In the genomic region with DNA sequence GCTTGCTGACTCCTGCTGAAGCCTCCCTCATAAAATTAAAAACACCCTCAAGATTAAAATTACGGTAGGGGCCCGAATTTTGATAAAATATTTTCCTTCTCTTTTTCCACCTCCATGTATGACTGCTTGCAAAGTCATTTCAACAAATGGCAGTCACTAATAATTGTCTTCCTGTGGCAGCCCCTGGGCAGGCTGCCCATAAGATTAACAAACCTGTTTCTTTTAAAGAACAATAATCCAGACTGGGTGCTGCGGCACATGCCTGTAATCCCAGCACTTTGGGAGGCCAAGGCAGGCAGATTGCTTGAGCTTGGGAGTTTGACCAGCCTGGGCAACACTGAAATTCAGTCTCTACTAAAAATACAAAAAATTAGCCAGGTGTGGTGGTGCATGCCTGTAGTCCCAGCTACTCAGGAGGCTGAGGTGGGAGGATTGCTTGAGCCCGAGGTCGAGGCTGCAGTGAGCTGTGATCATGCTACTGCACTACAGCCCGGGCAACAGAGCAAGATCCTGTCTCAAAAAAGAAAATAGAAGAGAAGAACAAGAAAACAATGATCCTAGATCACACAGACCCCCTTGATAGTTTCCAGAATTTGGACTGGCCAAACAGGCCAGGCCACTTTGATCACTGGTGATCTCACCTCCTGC, we compare ENCODE assay signal across 18 cellular contexts. TPM values are rescaled to one million over a fixed set of nuclear protein-coding genes. Genes with fewer than 3 reads are reported as not detected.
DNase-seq lines count a peak whose midpoint lies in the region; ATAC-seq, FAIRE-seq and TF ChIP-seq lines count a peak whose summit lies in the region.
"Had no signal": no experiment of that assay in that cellular context is flagged by ENCODE, and none has a peak within 500 bp of the region (broad histone marks: within the 10 kb centered on the region; RNA-seq: fewer than 3 reads in every experiment).

No MANE protein-coding gene starts in this region.

- no peak for TF ChIP-seq CTCF in 22Rv1 (IDR thresholded peaks at IDR 0.05)
- no peak for TF ChIP-seq CTCF in K562 (IDR thresholded peaks at IDR 0.05 in 2 of 3, conservative IDR thresholded peaks at IDR 0.05 in 1 of 3; ENCODE audit: insufficient read depth in 2 of 3, low read depth in 1 of 3, low read length in 3 of 3)
- TF ChIP-seq CTCF in MM.1S (IDR thresholded peaks at IDR 0.05; ENCODE audit: low read length), result no peak

- H3K4me1 ChIP-seq in GM23248 (ENCODE audit: insufficient read depth), result peaks cover 30% of the 10 kb centered on the region
- H3K4me1 ChIP-seq in K562 (replicated peaks in 1 of 2; ENCODE audit: control insufficient read depth in 2 of 2, insufficient read depth in 2 of 2, low read length in 2 of 2), result peaks cover 0 to 3% of the 10 kb centered on the region in 2 experiments; a peak in 2 of 5 replicates
- no peaks in the 10 kb centered on the region for H3K4me1 ChIP-seq in MM.1S (ENCODE audit: low read length)

- peak; percentile 26 for DNase-seq in GM23248
- DNase-seq in K562 (ENCODE audit: extremely low read depth in 1 of 4, low spot score in 3 of 4), result no peak
- no peak for DNase-seq in naive B cell
- DNase-seq in stimulated activated naive CD8-positive, alpha-beta T cell treated with anti-CD3 and anti-CD28 coated beads, Interleukin-15, Interleukin-2, amounts not matched to agents 100 U/mL and 50 U/mL, for 24 hours, result no peak
- no peak for DNase-seq in kidney glomerular epithelial cell (lab: John Stamatoyannopoulos, UW)
- DNase-seq in NCI-H2107 (lab: John Stamatoyannopoulos, UW), result no peak
- no peak for DNase-seq in MM.1S
- DNase-seq: activated CD4-positive, alpha-beta memory T cell treated with anti-CD3 and anti-CD28 coated beads for 36 hours; activated T-cell treated with anti-CD3 and anti-CD28 coated beads, Interleukin-2, amount 50 U/mL, for 72 hours; NCI-H187; uterus had no signal

- no peaks in the 10 kb centered on the region for H3K9me2 ChIP-seq in GM23248 (ENCODE audit: insufficient read depth)
- no peaks in the 10 kb centered on the region for H3K9me2 ChIP-seq in MM.1S (replicated peaks; ENCODE audit: insufficient read depth, low read length)

- WGBS in GM23248 (ENCODE audit: low coverage in 1 of 2, low lambda C conversion rate in 2 of 2, missing lambda C conversion rate in 2 of 2), 2 experiments, result 80 to 82% methylated on average over 6 of the region's 6 CpGs
- WGBS in K562 (ENCODE audit: insufficient coverage, low coverage, missing lambda C conversion rate), result 91% methylated on average over 6 of the region's 6 CpGs

- H3K4me1 Mint-ChIP-seq in naive B cell, result peaks cover 42 to 61% (median 58%) of the 10 kb centered on the region in 3 donors

- H3K4me3 ChIP-seq in GM23248 (no peak overlapping the region), K562 (no peak overlapping the region), MM.1S (ENCODE audit: low read length) (no peak overlapping the region)
- H3K4me3 ChIP-seq: gastroesophageal sphincter, lung, uterus had no signal

- TF ChIP-seq RAD21 in K562 (CRISPR knock-in tag; conservative IDR thresholded peaks at IDR 0.05 in 1 of 2, IDR thresholded peaks at IDR 0.05 in 1 of 2), result no peak

- H3K27me3 ChIP-seq in GM23248 (replicated peaks; ENCODE audit: insufficient read depth) (no peaks in the 10 kb centered on the region), K562 (ENCODE audit: control insufficient read depth in 2 of 2, insufficient read depth in 2 of 2, low read length in 2 of 2) (no peaks in the 10 kb centered on the region), MM.1S (replicated peaks; ENCODE audit: insufficient read depth, low read length) (no peaks in the 10 kb centered on the region)
- H3K27me3 ChIP-seq: gastroesophageal sphincter, uterus had no signal

- POLR2A ChIA-PET in K562 (lab: Yijun Ruan, JAX), result interaction anchor here (0.7 to 2.3 kb wide), 6 partner anchors 9 to 1244 kb away, joined by 3 to 9 read pairs (median 3); a partner anchor contains a TSS

- H3F3A ChIP-seq in GM23248 (ENCODE audit: insufficient read depth) (peaks cover 28% of the 10 kb centered on the region), MM.1S (ENCODE audit: insufficient read depth, low read length) (no peaks in the 10 kb centered on the region)

- peaks cover 7% of the 10 kb centered on the region; the same call in 1 of the 2 replicates for H3K36me3 ChIP-seq in GM23248 (ENCODE audit: low read depth)
- H3K36me3 ChIP-seq in K562 (ENCODE audit: control insufficient read depth, insufficient read depth, low read length), result peaks cover 27% of the 10 kb centered on the region; the same call in 2 of the 3 replicates
- H3K36me3 ChIP-seq in MM.1S (replicated peaks; ENCODE audit: insufficient read depth, low read length), result no peaks in the 10 kb centered on the region
- H3K36me3 ChIP-seq: uterus had no signal

- no peak overlapping the region for H3K4me3 Mint-ChIP-seq in naive B cell
- H3K4me3 Mint-ChIP-seq: activated CD4-positive, alpha-beta memory T cell treated with anti-CD3 and anti-CD28 coated beads for 36 hours; activated T-cell treated with anti-CD3 and anti-CD28 coated beads, Interleukin-2, amount 50 U/mL, for 72 hours had no signal

- peaks cover 29 to 34% of the 10 kb centered on the region in 2 donors for H3K36me3 Mint-ChIP-seq in naive B cell

- H2AFZ ChIP-seq in GM23248, result no peak overlapping the region
- no peak overlapping the region for H2AFZ ChIP-seq in K562 (ENCODE audit: low read depth, low read length)
- no peak overlapping the region for H2AFZ ChIP-seq in MM.1S (ENCODE audit: low read length)

- in situ Hi-C loops in GM23248 (cut with MboI) (no loop called here), K562 (cut with MboI) (no loop called here)

- no peak for TF ChIP-seq EP300 in K562 (IDR thresholded peaks at IDR 0.05; ENCODE audit: low read length)

- TF ChIP-seq POLR2A in K562 (conservative IDR thresholded peaks at IDR 0.05), result no peak

- no peak for FAIRE-seq in K562 (lab: Jason Lieb, UNC)
- FAIRE-seq: endometrium, GM19239, TTC549 had no signal

- peaks cover 0 to 1% (median 0%) of the 10 kb centered on the region in 7 donors for H3K9me3 Mint-ChIP-seq in naive B cell
- H3K9me3 Mint-ChIP-seq: activated CD4-positive, alpha-beta memory T cell treated with anti-CD3 and anti-CD28 coated beads for 36 hours; activated T-cell treated with anti-CD3 and anti-CD28 coated beads, Interleukin-2, amount 50 U/mL, for 72 hours had no signal

- H3K27ac ChIP-seq in 22Rv1 (peak overlapping the region; percentile 62), GM23248 (no peak overlapping the region), K562 (ENCODE audit: extremely low read depth, low read depth, low read length) (no peak overlapping the region), MM.1S (ENCODE audit: low read length) (no peak overlapping the region)

- no peaks in the 10 kb centered on the region for H3K9me1 ChIP-seq in K562 (ENCODE audit: control insufficient read depth, insufficient read depth, low read length)

- H4K20me1 ChIP-seq in GM23248 (ENCODE audit: insufficient read depth), result no peaks in the 10 kb centered on the region
- H4K20me1 ChIP-seq in K562 (replicated peaks; ENCODE audit: control insufficient read depth, insufficient read depth, low read length), result no peaks in the 10 kb centered on the region
- no peaks in the 10 kb centered on the region for H4K20me1 ChIP-seq in MM.1S (ENCODE audit: insufficient read depth, low read length)

- no peaks in the 10 kb centered on the region for H3K27me3 Mint-ChIP-seq in naive B cell
- H3K27me3 Mint-ChIP-seq: activated CD4-positive, alpha-beta memory T cell treated with anti-CD3 and anti-CD28 coated beads for 36 hours had no signal

- peak overlapping the region in 4 of 6 donors; percentile 69 to 87 (median 78) for H3K27ac Mint-ChIP-seq in naive B cell
- H3K27ac Mint-ChIP-seq: activated CD4-positive, alpha-beta memory T cell treated with anti-CD3 and anti-CD28 coated beads for 36 hours; activated T-cell treated with anti-CD3 and anti-CD28 coated beads, Interleukin-2, amount 50 U/mL, for 72 hours had no signal

- no peak overlapping the region for H3K9ac ChIP-seq in GM23248
- no peak overlapping the region for H3K9ac ChIP-seq in K562 (ENCODE audit: insufficient read depth in 1 of 2, low read depth in 2 of 2, low read length in 2 of 2)
- H3K9ac ChIP-seq in MM.1S (ENCODE audit: low read length), result no peak overlapping the region

- peaks cover 95% of the 10 kb centered on the region for H3K79me2 ChIP-seq in GM23248 (ENCODE audit: insufficient read depth)
- peaks cover 75% of the 10 kb centered on the region for H3K79me2 ChIP-seq in K562 (ENCODE audit: control insufficient read depth, insufficient read depth, low read length)
- no peaks in the 10 kb centered on the region for H3K79me2 ChIP-seq in MM.1S (ENCODE audit: low read length)

- ATAC-seq in K562 (peak; percentile 11), naive B cell (ENCODE audit: low read depth in 2 of 2) (no peak)
- no peak for ATAC-seq in stimulated activated naive CD8-positive, alpha-beta T cell treated with anti-CD3 and anti-CD28 coated beads, Interleukin-15, Interleukin-2, amounts not matched to agents 100 U/mL and 50 U/mL, for 24 hours
- ATAC-seq: activated T-cell treated with anti-CD3 and anti-CD28 coated beads, Interleukin-2, amount 50 U/mL, for 72 hours; gastroesophageal sphincter; sciatic nerve had no signal

- CTCF ChIA-PET in K562 (lab: Yijun Ruan, JAX; ENCODE audit: low intra/inter-chr PET ratio), result no interaction called here

- intact Hi-C loops in K562 (cut with micrococcal nuclease), result no loop called here

- BruUV-seq in K562 (replicated peaks; lab: Mats Ljungman, UMichigan), result no TSS peak

- H3K9me3 ChIP-seq in GM23248 (ENCODE audit: low read depth) (no peaks in the 10 kb centered on the region), K562 (replicated peaks; ENCODE audit: control insufficient read depth, insufficient read depth, low read depth, low read length) (no peaks in the 10 kb centered on the region), MM.1S (replicated peaks; ENCODE audit: insufficient read depth, low read length) (no peaks in the 10 kb centered on the region)
- H3K9me3 ChIP-seq: gastroesophageal sphincter, uterus had no signal

- H3K4me2 ChIP-seq in GM23248 (ENCODE audit: unreplicated experiment), result no peak overlapping the region
- no peak overlapping the region for H3K4me2 ChIP-seq in K562 (ENCODE audit: insufficient read depth, low read length)
- H3K4me2 ChIP-seq in MM.1S (ENCODE audit: low read depth, low read length), result no peak overlapping the region

RNA-seq across cellular contexts. Expression of a gene that starts 8.7 kb away (rescaled TPM):
- total RNA-seq in GM23248 (2014; rRNA removed; shearing (Covaris generic)), result 15.3 and 30.2 TPM in 2 replicates
- polyA plus RNA-seq in GM23248 (2016; fragmentation: Nextera tagmentation; extraction: Ambion mirVana), result 27.1 and 28.6 TPM in 2 replicates
- total RNA-seq in K562 (2011; cell fraction: chromatin; rRNA removed; ENCODE audit: low replicate concordance), result 9.0 and 30.9 TPM in 2 replicates
- total RNA-seq in K562 (2011; cell fraction: nucleolus; rRNA removed), result 4.5 and 7.2 TPM in 2 replicates
- 16.2 and 30.2 TPM in 2 replicates for total RNA-seq in K562 (2011; cell fraction: nucleoplasm; rRNA removed)
- total RNA-seq in K562 (2014; rRNA removed), result 14.8 and 17.6 TPM in 2 replicates
- 17.5 and 20.7 TPM in 2 replicates for total RNA-seq in K562 (2014; rRNA removed; fragmentation: Illumina TruSeq; extraction: Trizol)
- total RNA-seq in K562 (2015; rRNA removed; fragmentation: Illumina TruSeq; extraction: Trizol), result 11.5 and 13.4 TPM in 2 replicates
- total RNA-seq in K562 (2021), result 16.4 and 17.6 TPM in 2 replicates
- polyA plus RNA-seq in K562 (2011; rRNA removed), result 9.6 and 16.1 TPM in 2 replicates
- 3.7 and 6.0 TPM in 2 replicates for polyA plus RNA-seq in K562 (2011; cell fraction: cytosol; rRNA removed)
- 2.5 and 3.7 TPM in 2 replicates for polyA plus RNA-seq in K562 (2011; cell fraction: nucleus; rRNA removed)
- 13.8 and 16.4 TPM in 2 replicates for polyA plus RNA-seq in K562 (2012)
- polyA plus RNA-seq in K562 (2014; fragmentation: Illumina TruSeq; extraction: Trizol), result 13.9 and 18.1 TPM in 2 replicates
- 1 to 10 TPM; 6.5 to 6.9 TPM for polyA plus RNA-seq in K562 (2014; fragmentation: Nextera tagmentation; extraction: Ambion mirVana)
- 13.2 and 15.3 TPM in 2 replicates for polyA plus RNA-seq in K562 (2014; rRNA removed)
- polyA minus RNA-seq in K562 (2011; rRNA and poly(A)+ RNA removed), result 13.4 and 13.8 TPM in 2 replicates
- 7.0 and 7.7 TPM in 2 replicates for polyA minus RNA-seq in K562 (2011; cell fraction: cytosol; rRNA and poly(A)+ RNA removed)
- 4.7 and 10.2 TPM in 2 replicates for polyA minus RNA-seq in K562 (2011; cell fraction: nucleus; rRNA and poly(A)+ RNA removed)
- 10 to 100 TPM; 62.6 to 89.9 (median 71.4) TPM for polyA plus RNA-seq in naive B cell (ENCODE audit: low read depth in 6 of 6)
